In genomic region chr19:13054605-13055212, GRCh38 we compare ENCODE assay signal across 12 cellular contexts. TPM values are rescaled to one million over a fixed set of nuclear protein-coding genes. Genes with fewer than 3 reads are reported as not detected.
DNase-seq lines count a peak whose midpoint lies in the region; ATAC-seq, FAIRE-seq and TF ChIP-seq lines count a peak whose summit lies in the region.
"Had no signal": no experiment of that assay in that cellular context is flagged by ENCODE, and none has a peak within 500 bp of the region (broad histone marks: within the 10 kb centered on the region; RNA-seq: fewer than 3 reads in every experiment).

No MANE protein-coding gene starts in this region.

- H3K27me3 Mint-ChIP-seq in nephron progenitor cell (ENCODE audit: low read depth, poor library complexity) (peaks cover 100% of the 10 kb centered on the region), type B pancreatic cell (peaks cover 80% of the 10 kb centered on the region), Caco-2 (ENCODE audit: insufficient read depth, unreplicated experiment) (peaks cover 28% of the 10 kb centered on the region)

- BruUV-seq in Caco-2 (replicated peaks; lab: Mats Ljungman, UMichigan), result no TSS peak

- ATAC-seq in RWPE2 (ENCODE audit: low read depth) (no peak), GM19452 (IDR thresholded peaks at IDR 0.05; ENCODE audit: unreplicated experiment) (no peak)
- ATAC-seq: activated T-helper 17 cell treated with anti-CD3 and anti-CD28 coated beads, Interleukin-2, amount 50 U/mL, for 72 hours had no signal

- DNase-seq in RWPE2 (ENCODE audit: low spot score) (no peak), esophagus squamous epithelium (lab: John Stamatoyannopoulos, UW) (no peak), nephron progenitor cell (no peak), type B pancreatic cell (ENCODE audit: extremely low spot score, unreplicated experiment) (no peak), urothelium cell line (ENCODE audit: low spot score) (no peak), Caco-2 (no peak), ACHN (no peak)
- DNase-seq: effector CD8-positive, alpha-beta T cell; NCI-H510A had no signal

- H3K36me3 Mint-ChIP-seq in nephron progenitor cell (ENCODE audit: low read depth), result no peaks in the 10 kb centered on the region
- H3K36me3 Mint-ChIP-seq in type B pancreatic cell, result no peaks in the 10 kb centered on the region
- peaks cover 8% of the 10 kb centered on the region for H3K36me3 Mint-ChIP-seq in Caco-2 (ENCODE audit: insufficient read depth, unreplicated experiment)

- in situ Hi-C loops in ACHN (cut with HindIII; ENCODE audit: low pct_ligation_motif_present, low pct_unique_long_range_greater_than_20kb, low sequenced_read_pairs), result no loop called here

- WGBS in esophagus squamous epithelium, 2 donors, result 27 to 32% methylated on average over 10 to 12 of the region's 12 CpGs

- H3K4me1 ChIP-seq in RWPE2 (ENCODE audit: insufficient read depth, poor library complexity, severe bottlenecking) (peaks cover 58% of the 10 kb centered on the region), esophagus squamous epithelium (peaks cover 86 to 100% (median 97%) of the 10 kb centered on the region in 3 donors), Caco-2 (peaks cover 17% of the 10 kb centered on the region)

- POLR2A ChIA-PET in Caco-2 (lab: Charles Lee), result interaction anchor here (0.7 kb wide), 1 partner anchor 24 kb away, joined by 5 read pairs; no protein-coding TSS in a partner anchor

- no peak for TF ChIP-seq POLR2A in esophagus squamous epithelium (IDR thresholded peaks at IDR 0.05)

- intact Hi-C loops in esophagus squamous epithelium (cut with DNase I), result no loop called here
- intact Hi-C loops in Caco-2 (cut with micrococcal nuclease; ENCODE audit: unreplicated experiment), result no loop called here

- no peaks in the 10 kb centered on the region for H3K27me3 ChIP-seq in RWPE2 (ENCODE audit: insufficient read depth, poor library complexity, severe bottlenecking)
- no peaks in the 10 kb centered on the region for H3K27me3 ChIP-seq in esophagus squamous epithelium
- peaks cover 9% of the 10 kb centered on the region for H3K27me3 ChIP-seq in Caco-2 (replicated peaks; ENCODE audit: control insufficient read depth, insufficient read depth, low read length)

- CTCF ChIA-PET in Caco-2 (lab: Charles Lee), result interaction anchor here (0.6 to 2.4 kb wide), 4 partner anchors 15 to 121 kb away, joined by 3 to 17 read pairs (median 3); partner anchors contain the start of gene FARSA

- no peak for TF ChIP-seq CTCF in RWPE2 (IDR thresholded peaks at IDR 0.05; ENCODE audit: poor library complexity, severe bottlenecking)
- TF ChIP-seq CTCF in esophagus squamous epithelium (IDR thresholded peaks at IDR 0.05), result peak in 1 of 6 experiments; percentile 3
- no peak for TF ChIP-seq CTCF in nephron progenitor cell (IDR thresholded peaks at IDR 0.05)
- no peak for TF ChIP-seq CTCF in type B pancreatic cell (conservative IDR thresholded peaks at IDR 0.05)
- TF ChIP-seq CTCF in Caco-2 (IDR thresholded peaks at IDR 0.05; ENCODE audit: insufficient read depth in 1 of 2, low read depth in 1 of 2, low read length in 1 of 2, severe bottlenecking in 1 of 2, unreplicated experiment in 1 of 2), result no peak

- FAIRE-seq in urothelium cell line (lab: Jason Lieb, UNC), result no peak
- FAIRE-seq: TTC549 had no signal

- H3K9me3 ChIP-seq in RWPE2 (ENCODE audit: severe bottlenecking), result no peaks in the 10 kb centered on the region
- H3K9me3 ChIP-seq in esophagus squamous epithelium, result no peaks in the 10 kb centered on the region
- no peaks in the 10 kb centered on the region for H3K9me3 ChIP-seq in Caco-2

- H3K36me3 ChIP-seq in RWPE2 (ENCODE audit: low read depth) (no peaks in the 10 kb centered on the region), esophagus squamous epithelium (peaks cover 0 to 8% (median 0%) of the 10 kb centered on the region in 3 donors), Caco-2 (ENCODE audit: control insufficient read depth, insufficient read depth, low read length) (no peaks in the 10 kb centered on the region)

- H3K4me1 Mint-ChIP-seq in nephron progenitor cell (peaks cover 68% of the 10 kb centered on the region), type B pancreatic cell (ENCODE audit: unreplicated experiment) (peaks cover 51% of the 10 kb centered on the region), Caco-2 (ENCODE audit: low read depth, unreplicated experiment) (peaks cover 11% of the 10 kb centered on the region)
- H3K4me1 Mint-ChIP-seq: activated T-helper 17 cell treated with anti-CD3 and anti-CD28 coated beads, Interleukin-2, amount 50 U/mL, for 72 hours had no signal

- H3K27ac Mint-ChIP-seq in nephron progenitor cell (no peak overlapping the region), type B pancreatic cell (peak overlapping the region; percentile 82), Caco-2 (ENCODE audit: unreplicated experiment) (no peak overlapping the region)
- H3K27ac Mint-ChIP-seq: activated T-helper 17 cell treated with anti-CD3 and anti-CD28 coated beads, Interleukin-2, amount 50 U/mL, for 72 hours had no signal

- H3K27ac ChIP-seq in RWPE2 (ENCODE audit: poor library complexity, severe bottlenecking) (peak overlapping the region; percentile 98), esophagus squamous epithelium (peak overlapping the region; percentile 85 to 97 (median 95))

- H3K4me3 ChIP-seq in RWPE2 (ENCODE audit: severe bottlenecking) (no peak overlapping the region), esophagus squamous epithelium (peak overlapping the region in 1 of 4 donors; percentile 44), Caco-2 (ENCODE audit: low read depth, low read length) (no peak overlapping the region)

- no peaks in the 10 kb centered on the region for H3K9me3 Mint-ChIP-seq in nephron progenitor cell
- no peaks in the 10 kb centered on the region for H3K9me3 Mint-ChIP-seq in type B pancreatic cell
- no peaks in the 10 kb centered on the region for H3K9me3 Mint-ChIP-seq in Caco-2 (ENCODE audit: unreplicated experiment)
- H3K9me3 Mint-ChIP-seq: activated T-helper 17 cell treated with anti-CD3 and anti-CD28 coated beads, Interleukin-2, amount 50 U/mL, for 72 hours had no signal

- H3K4me3 Mint-ChIP-seq in nephron progenitor cell (peak overlapping the region; percentile 32), type B pancreatic cell (peak overlapping the region; percentile 60), Caco-2 (ENCODE audit: unreplicated experiment) (no peak overlapping the region)
- H3K4me3 Mint-ChIP-seq: activated T-helper 17 cell treated with anti-CD3 and anti-CD28 coated beads, Interleukin-2, amount 50 U/mL, for 72 hours had no signal

RNA-seq across cellular contexts. Expression of gene LYL1, which starts 47.9 kb away (rescaled TPM):
- 10 to 100 TPM in 1 of 4 donors, 1 to 10 TPM in 3; 2.1 to 13.0 (median 3.9) TPM for total RNA-seq in esophagus squamous epithelium
- 0.19 TPM in 1 of 2 replicates, not detected in the other for total RNA-seq in type B pancreatic cell (ENCODE audit: low replicate concordance)
- 0.35 and 0.59 TPM in 2 replicates for total RNA-seq in Caco-2 (2022)

RNA-seq across cellular contexts. Expression of gene NFIX, which starts 59.4 kb away (rescaled TPM):
- total RNA-seq in esophagus squamous epithelium (10 to 100 TPM; 32.3 to 81.2 (median 51.6) TPM), type B pancreatic cell (ENCODE audit: low replicate concordance) (4.2 and 12.4 TPM in 2 replicates), Caco-2 (2022) (0.35 and 0.82 TPM in 2 replicates)
